In genomic region chr13:80400834-80401450, GRCh38 we compare ENCODE assay signal across 19 cellular contexts.
DNase-seq lines count a peak whose midpoint lies in the region; ATAC-seq, FAIRE-seq and TF ChIP-seq lines count a peak whose summit lies in the region.
"Had no signal": no experiment of that assay in that cellular context is flagged by ENCODE, and none has a peak within 500 bp of the region (broad histone marks: within the 10 kb centered on the region; RNA-seq: fewer than 3 reads in every experiment).

No MANE protein-coding gene starts in this region.

- peak overlapping the region; percentile 15 for H3K27ac ChIP-seq in hepatocyte
- H3K27ac ChIP-seq: epithelial cell of prostate, gastroesophageal sphincter, testis had no signal

- no peaks in the 10 kb centered on the region for H3K36me3 ChIP-seq in hepatocyte (replicated peaks; ENCODE audit: insufficient read depth, low read depth)
- H3K36me3 ChIP-seq: gastroesophageal sphincter had no signal

- ATAC-seq in GM19043 (IDR thresholded peaks at IDR 0.05; ENCODE audit: low read depth, unreplicated experiment) (peak; percentile 35), GM19328 (IDR thresholded peaks at IDR 0.05; ENCODE audit: unreplicated experiment) (no peak), HG03469 (IDR thresholded peaks at IDR 0.05; ENCODE audit: unreplicated experiment) (no peak)
- ATAC-seq: gastroesophageal sphincter had no signal

- no peak for DNase-seq in GM12891 (ENCODE audit: insufficient read length, low spot score)
- DNase-seq in Jurkat, Clone E6-1 (ENCODE audit: low read depth, low spot score): peak; percentile 59
- no peak for DNase-seq in hepatocyte (ENCODE audit: low spot score)
- DNase-seq in stimulated activated CD4-positive, alpha-beta T cell treated with anti-CD3 and anti-CD28 coated beads, Interleukin-4, amount 100 ng/mL, for 4 hours: no peak
- no peak for DNase-seq in NCI-H2171 (lab: John Stamatoyannopoulos, UW)
- DNase-seq: activated gamma-delta T cell, cortex of kidney, DND-41, NCI-H1930, NCI-H526, SW 1271, testis had no signal

- TF ChIP-seq POLR2A in GM12891 (IDR thresholded peaks at IDR 0.05; ENCODE audit: low read depth, low read length): no peak

- no peak overlapping the region for H2AFZ ChIP-seq in hepatocyte

- no peaks in the 10 kb centered on the region for H4K20me1 ChIP-seq in hepatocyte (ENCODE audit: insufficient read depth, poor library complexity, severe bottlenecking)

- TF ChIP-seq CTCF in hepatocyte (IDR thresholded peaks at IDR 0.05; ENCODE audit: poor library complexity): no peak

- H3K27me3 ChIP-seq in hepatocyte: no peaks in the 10 kb centered on the region
- H3K27me3 ChIP-seq: gastroesophageal sphincter, testis had no signal

- no peak overlapping the region for H3K4me2 ChIP-seq in hepatocyte

- peak; percentile 50 for FAIRE-seq in GM12891 (lab: Jason Lieb, UNC)
- FAIRE-seq: RCC 7860 had no signal

- 79% methylated on average over 5 of the region's 5 CpGs for WGBS in hepatocyte (ENCODE audit: low lambda C conversion rate, missing lambda C conversion rate)

- no peaks in the 10 kb centered on the region for H3K79me2 ChIP-seq in hepatocyte

- peak overlapping the region; percentile 29 for H3K4me3 ChIP-seq in Jurkat, Clone E6-1 (ENCODE audit: low read length)
- H3K4me3 ChIP-seq in hepatocyte: no peak overlapping the region
- H3K4me3 ChIP-seq: gastroesophageal sphincter, lung, testis had no signal

- H3K9me3 ChIP-seq in hepatocyte (ENCODE audit: low read depth): no peaks in the 10 kb centered on the region
- H3K9me3 ChIP-seq: testis had no signal

- no peaks in the 10 kb centered on the region for H3K9me2 ChIP-seq in hepatocyte (replicated peaks; ENCODE audit: insufficient read depth)

- H3K4me1 ChIP-seq in hepatocyte (ENCODE audit: insufficient read depth): no peaks in the 10 kb centered on the region
- H3K4me1 ChIP-seq: gastroesophageal sphincter, testis had no signal

TF ChIP-seq in GM12891, 5 proteins besides CTCF, POLR2A, EP300 and RAD21:
- peak; percentile 42; the same call in 1 of the 2 replicates for TF ChIP-seq SPI1 (IDR thresholded peaks at IDR 0.05; ENCODE audit: low read depth, low read length)
- TF ChIP-seq PAX5 (IDR thresholded peaks at IDR 0.05; ENCODE audit: insufficient read depth, low read length, severe bottlenecking): no peak
